ENCODE assay signal across 8 cellular contexts in the genomic region with DNA sequence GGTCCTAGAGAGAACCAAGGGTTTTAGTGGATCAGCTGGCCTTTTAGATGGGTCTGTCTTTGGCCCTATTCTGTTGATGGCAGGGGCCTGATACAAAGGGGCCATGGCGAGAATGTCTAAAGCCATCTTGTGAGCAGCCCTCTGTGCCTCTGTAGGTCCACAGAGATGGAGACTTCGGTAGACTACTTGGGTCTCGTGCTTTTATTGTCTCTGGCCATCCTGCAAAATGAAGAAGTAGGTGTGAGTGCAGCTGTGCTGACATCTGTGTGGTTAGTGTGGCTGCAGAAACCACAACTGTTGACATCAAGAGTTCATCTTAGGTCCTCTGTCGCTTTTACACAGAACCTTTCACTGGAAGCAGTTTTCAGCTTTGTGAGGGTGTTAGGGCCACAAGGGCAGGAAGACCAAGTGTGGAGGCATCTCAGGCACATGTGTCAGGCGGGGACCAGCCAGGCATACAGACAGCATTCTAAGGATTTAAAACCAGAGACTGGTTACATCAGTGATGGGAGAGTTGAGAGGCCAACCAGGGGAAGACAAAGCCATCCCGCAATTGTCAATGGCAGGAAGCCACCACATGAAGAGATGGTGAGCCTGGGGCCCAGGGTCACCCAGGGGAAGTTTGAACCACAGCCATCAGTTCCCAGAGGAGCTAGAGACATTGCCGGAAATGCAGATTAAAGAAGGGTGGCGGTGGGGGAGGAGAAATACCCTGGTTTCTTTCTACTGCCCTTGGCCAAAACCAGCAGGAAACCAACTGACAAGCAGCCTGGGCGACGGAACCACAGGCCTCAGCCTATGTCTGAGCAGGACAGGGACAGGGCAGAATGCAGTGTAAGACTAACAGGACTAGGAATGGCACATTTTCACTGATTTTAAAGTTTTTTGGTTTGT. TPM values are rescaled to one million over a fixed set of nuclear protein-coding genes. Genes with fewer than 3 reads are reported as not detected.
A peak's percentile ranks its signal among the peaks of the same experiment; 100 is the strongest.
DNase-seq lines count a peak whose midpoint lies in the region; ATAC-seq, FAIRE-seq and TF ChIP-seq lines count a peak whose summit lies in the region.

No MANE protein-coding gene starts in this region.

- H3K9me3 ChIP-seq in right cardiac atrium (ENCODE audit: control insufficient read depth, low read length) (no peaks in the 10 kb centered on the region), A673 (ENCODE audit: low read depth, low read length, poor library complexity, severe bottlenecking) (no peaks in the 10 kb centered on the region)

- no peaks in the 10 kb centered on the region for H3K27me3 Mint-ChIP-seq in stimulated activated naive CD8-positive, alpha-beta T cell treated with anti-CD3 and anti-CD28 coated beads, Interleukin-15, Interleukin-2, amounts not matched to agents 100 ng/mL and 50 ng/mL, for 24 hours

- H3K27ac ChIP-seq in right cardiac atrium (ENCODE audit: low read length) (peak overlapping the region; percentile 1), A673 (ENCODE audit: low read depth, low read length, poor library complexity, severe bottlenecking) (no peak overlapping the region)

- H3K27ac Mint-ChIP-seq in stimulated activated naive CD8-positive, alpha-beta T cell treated with anti-CD3 and anti-CD28 coated beads, Interleukin-15, Interleukin-2, amounts not matched to agents 100 ng/mL and 50 ng/mL, for 24 hours: peak overlapping the region; percentile 95

- TF ChIP-seq CTCF in GM13976 (IDR thresholded peaks at IDR 0.05; ENCODE audit: borderline replicate concordance, control extremely low read depth, extremely low read depth, insufficient read depth, missing control alignments) (no peak), A673 (conservative IDR thresholded peaks at IDR 0.05; ENCODE audit: low read depth, low read length) (no peak)

- CTCF ChIA-PET in A673 (lab: Charles Lee): no interaction called here

- intact Hi-C loops in right cardiac atrium (cut with DNase I) (no loop called here), A673 (cut with micrococcal nuclease; ENCODE audit: unreplicated experiment) (no loop called here)

- 52% methylated on average over 10 of the region's 10 CpGs for WGBS in right cardiac atrium

- no peak for FAIRE-seq in urothelium cell line (lab: Jason Lieb, UNC)

- peak; percentile 82 for DNase-seq in GM13976 (ENCODE audit: low spot score)
- DNase-seq in M059J (ENCODE audit: low read depth): peak; percentile 84
- peak; percentile 80 for DNase-seq in activated CD8-positive, alpha-beta memory T cell treated with anti-CD3 and anti-CD28 coated beads, Interleukin-2, amount 50 U/mL, for 48 hours
- DNase-seq in right cardiac atrium: peak in 2 of 3 donors; percentile 75 to 77
- DNase-seq in A673 (ENCODE audit: low spot score): no peak
- no peak for DNase-seq in urothelium cell line (ENCODE audit: low spot score)

- no peaks in the 10 kb centered on the region for H3K36me3 ChIP-seq in A673 (ENCODE audit: insufficient read depth, low read length, poor library complexity, severe bottlenecking)

- H3K4me1 Mint-ChIP-seq in stimulated activated naive CD8-positive, alpha-beta T cell treated with anti-CD3 and anti-CD28 coated beads, Interleukin-15, Interleukin-2, amounts not matched to agents 100 ng/mL and 50 ng/mL, for 24 hours (ENCODE audit: low read depth): peaks cover 59% of the 10 kb centered on the region

- peak overlapping the region; percentile 65 for H3K4me3 Mint-ChIP-seq in stimulated activated naive CD8-positive, alpha-beta T cell treated with anti-CD3 and anti-CD28 coated beads, Interleukin-15, Interleukin-2, amounts not matched to agents 100 ng/mL and 50 ng/mL, for 24 hours

- ATAC-seq in GM21825 (IDR thresholded peaks at IDR 0.05; ENCODE audit: unreplicated experiment) (peak; percentile 75), right cardiac atrium (peak; percentile 70 to 76)

- H3K4me1 ChIP-seq in right cardiac atrium (ENCODE audit: control insufficient read depth, insufficient read depth, low read length) (no peaks in the 10 kb centered on the region), A673 (ENCODE audit: insufficient read depth, low read length, poor library complexity, severe bottlenecking) (no peaks in the 10 kb centered on the region)

- no peaks in the 10 kb centered on the region for H3K27me3 ChIP-seq in right cardiac atrium (ENCODE audit: control insufficient read depth, insufficient read depth)
- H3K27me3 ChIP-seq in A673 (replicated peaks; ENCODE audit: insufficient read depth, low read depth, low read length, poor library complexity): no peaks in the 10 kb centered on the region

- no peaks in the 10 kb centered on the region for H3K9me3 Mint-ChIP-seq in stimulated activated naive CD8-positive, alpha-beta T cell treated with anti-CD3 and anti-CD28 coated beads, Interleukin-15, Interleukin-2, amounts not matched to agents 100 ng/mL and 50 ng/mL, for 24 hours

- no peak overlapping the region for H3K4me3 ChIP-seq in right cardiac atrium (ENCODE audit: low read length)
- H3K4me3 ChIP-seq in A673 (ENCODE audit: low read depth, low read length, poor library complexity, severe bottlenecking): no peak overlapping the region

- in situ Hi-C loops in GM13976 (cut with MboI; ENCODE audit: low sequenced_read_pairs, unreplicated experiment): no loop called here

- POLR2A ChIA-PET in A673 (lab: Charles Lee; ENCODE audit: low non-redundant PET): no interaction called here

- H3K36me3 Mint-ChIP-seq in stimulated activated naive CD8-positive, alpha-beta T cell treated with anti-CD3 and anti-CD28 coated beads, Interleukin-15, Interleukin-2, amounts not matched to agents 100 ng/mL and 50 ng/mL, for 24 hours (ENCODE audit: low read depth): no peaks in the 10 kb centered on the region

- no TSS peak for BruUV-seq in A673 (replicated peaks; lab: Mats Ljungman, UMichigan)

RNA-seq across cellular contexts. Expression of a gene that starts 13.0 kb away (rescaled TPM):
- total RNA-seq in M059J (2014; rRNA removed; shearing (Covaris generic)): 7.7 and 13.5 TPM in 2 replicates
- 10 to 100 TPM; 73.8 to 96.1 (median 76.6) TPM for total RNA-seq in right cardiac atrium
- 43.1 TPM for polyA plus RNA-seq in right cardiac atrium
- total RNA-seq in A673 (2021): 18.8 and 25.8 TPM in 2 replicates

RNA-seq across cellular contexts. Expression of a gene that starts 22.8 kb away (rescaled TPM):
- 28.8 and 47.2 TPM in 2 replicates for total RNA-seq in M059J (2014; rRNA removed; shearing (Covaris generic))
- total RNA-seq in right cardiac atrium (10 to 100 TPM; 10.1 to 15.5 (median 14.2) TPM), A673 (2021) (22.3 and 25.3 TPM in 2 replicates)
- 11.6 TPM for polyA plus RNA-seq in right cardiac atrium

RNA-seq across cellular contexts. Expression of a gene that starts 23.0 kb away (rescaled TPM):
- total RNA-seq in M059J (2014; rRNA removed; shearing (Covaris generic)): 21.3 and 43.1 TPM in 2 replicates
- 10 to 100 TPM; 27.5 to 36.1 (median 31.3) TPM for total RNA-seq in right cardiac atrium
- polyA plus RNA-seq in right cardiac atrium: 17.2 TPM
- 98.8 and 116 TPM in 2 replicates for total RNA-seq in A673 (2021)

RNA-seq across cellular contexts. Expression of a gene that starts 58.8 kb away (rescaled TPM):
- total RNA-seq in M059J (2014; rRNA removed; shearing (Covaris generic)): not detected in 2 replicates
- total RNA-seq in right cardiac atrium (not detected), A673 (2021) (not detected in 2 replicates)
- 0.09 TPM for polyA plus RNA-seq in right cardiac atrium

Comparison
In these comparisons a context has a peak if more than half of its experiments do, and no peak if none do; other contexts are left out.
1. DNase-seq: peak in GM13976 (single experiment), M059J (single experiment), activated CD8-positive, alpha-beta memory T cell treated with anti-CD3 and anti-CD28 coated beads, Interleukin-2, amount 50 U/mL, for 48 hours (single experiment) and right cardiac atrium (2 of 3); none in A673 (single experiment) and urothelium cell line (single experiment).